ENCODE assay signal across 1 cellular context in the genomic region with DNA sequence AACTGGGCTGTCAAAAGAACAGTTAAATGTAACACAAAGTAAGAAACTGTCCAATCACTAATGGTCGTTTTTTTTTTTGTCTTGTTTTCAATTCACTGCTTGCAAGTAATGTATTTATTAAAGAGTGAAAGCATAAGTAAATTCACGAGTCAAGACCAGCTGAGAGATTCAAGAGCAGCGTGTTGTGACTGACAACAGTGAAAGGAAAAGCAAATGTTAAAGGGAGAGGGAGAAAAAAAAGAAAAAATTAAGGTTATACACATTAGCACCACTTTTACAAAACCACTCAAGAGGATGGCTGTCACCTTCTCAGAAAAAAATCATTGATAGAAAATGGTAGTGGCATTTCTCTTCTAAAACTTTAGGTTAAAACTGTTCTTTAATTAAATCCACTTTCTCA.
TF ChIP-seq lines count a peak whose summit lies in the region.

No MANE protein-coding gene starts in this region.

TF ChIP-seq in HEK293, 187 proteins besides CTCF, POLR2A, EP300 and RAD21 (continued from another document):
- TF ChIP-seq OVOL3 (tag by site-specific recombination; IDR thresholded peaks at IDR 0.05), result no peak
- no peak for TF ChIP-seq ZBTB21 (tag by site-specific recombination; IDR thresholded peaks at IDR 0.05)
- no peak for TF ChIP-seq SETDB1 (IDR thresholded peaks at IDR 0.05; ENCODE audit: insufficient read length, low read length)
- peak; percentile 34; the same call in 1 of the 2 replicates for TF ChIP-seq FEZF1 (tag by site-specific recombination; IDR thresholded peaks at IDR 0.05)
- TF ChIP-seq ZNF391 (tag by site-specific recombination; IDR thresholded peaks at IDR 0.05; ENCODE audit: borderline replicate concordance, low read depth), result no peak
